In the genomic region with DNA sequence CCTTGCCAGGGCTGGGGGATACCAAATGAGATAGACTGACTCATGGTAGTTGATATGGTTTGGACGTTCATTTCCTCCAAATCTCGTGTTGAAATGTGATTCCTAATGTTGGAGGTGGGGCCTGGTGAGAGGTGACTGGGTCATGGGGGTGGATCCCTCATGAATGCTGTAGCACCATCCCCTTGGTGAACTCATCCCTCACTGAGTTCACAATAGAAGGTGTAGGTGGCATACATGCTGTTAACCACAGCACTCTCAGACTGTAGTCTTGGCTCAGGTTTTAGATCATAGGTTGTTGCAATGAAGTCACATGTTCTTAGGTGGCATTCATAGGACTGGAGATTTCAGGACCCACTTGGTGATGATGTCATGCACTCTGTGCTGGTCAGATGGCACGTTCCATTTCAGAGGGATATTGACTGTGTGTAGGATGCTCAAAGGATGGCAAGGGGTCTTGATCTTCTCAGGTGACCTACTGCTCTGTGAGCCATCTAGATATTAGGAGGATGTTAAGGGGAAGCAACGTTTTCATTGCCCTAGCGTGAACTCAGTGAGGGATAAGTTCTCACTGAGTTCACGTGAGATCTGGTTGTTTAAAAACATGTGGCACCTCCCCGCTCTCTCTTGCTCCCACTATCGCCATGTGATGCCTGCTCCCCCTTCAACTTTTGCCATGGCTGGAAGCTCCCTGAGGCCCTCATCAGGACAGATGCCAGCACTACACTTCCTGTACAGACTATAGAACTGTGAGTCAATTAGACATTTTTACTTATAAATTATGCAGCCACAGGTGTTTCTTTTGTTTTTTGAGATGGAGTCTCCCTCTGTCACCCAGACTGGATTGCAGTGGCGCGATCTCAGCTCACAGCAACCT, we compare ENCODE assay signal across 1 cellular context.
TF ChIP-seq lines count a peak whose summit lies in the region.

No MANE protein-coding gene starts in this region.

TF ChIP-seq in H1, 55 proteins besides CTCF, POLR2A, EP300 and RAD21 (continued from another document):
- TF ChIP-seq, protein P1, sequence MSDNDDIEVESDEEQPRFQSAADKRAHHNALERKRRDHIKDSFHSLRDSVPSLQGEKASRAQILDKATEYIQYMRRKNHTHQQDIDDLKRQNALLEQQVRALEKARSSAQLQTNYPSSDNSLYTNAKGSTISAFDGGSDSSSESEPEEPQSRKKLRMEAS (IDR thresholded peaks at IDR 0.05) = peak; percentile 66
- TF ChIP-seq CHD2 (IDR thresholded peaks at IDR 0.05; ENCODE audit: low read length) = 0 out of 2 replicates have a peak, but pooled peaks have one; percentile 22
TF ChIP-seq in H1: peak in this region for 3.
